ENCODE assay signal across 1 cellular context in the genomic region with DNA sequence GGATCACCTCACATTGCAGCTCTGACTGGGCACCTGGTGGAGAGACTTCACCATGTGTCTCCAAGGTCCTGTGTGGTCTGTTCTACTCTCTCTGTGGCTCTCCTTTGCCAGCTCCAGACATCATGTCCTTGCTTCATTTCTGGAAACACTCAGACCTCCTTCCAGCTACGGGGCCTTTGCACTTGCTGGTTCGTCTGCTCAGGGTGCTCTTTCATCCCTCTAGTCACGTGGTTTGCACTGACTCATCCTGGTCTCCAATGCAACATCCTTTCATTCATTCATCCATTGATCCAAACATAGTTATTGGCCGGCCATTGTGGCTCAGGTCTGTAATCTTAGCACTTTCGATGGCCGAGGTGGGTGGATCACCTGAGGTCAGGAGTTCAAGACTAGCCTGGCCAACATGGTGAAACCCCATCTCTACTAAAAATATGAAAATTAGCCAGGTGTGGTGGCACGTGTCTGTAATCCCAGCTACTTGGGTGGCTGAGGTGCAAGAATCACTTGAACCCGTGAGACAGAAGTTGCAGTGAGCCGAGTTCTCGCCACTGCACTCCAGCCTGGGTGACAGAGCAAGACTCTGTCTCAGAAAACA.
TF ChIP-seq lines count a peak whose summit lies in the region.

No MANE protein-coding gene starts in this region.

TF ChIP-seq in HepG2, 621 proteins besides CTCF, POLR2A, EP300 and RAD21 (continued from another document):
- TF ChIP-seq CERS6 (CRISPR knock-in tag; IDR thresholded peaks at IDR 0.05): no peak
- TF ChIP-seq JUNB (CRISPR knock-in tag; IDR thresholded peaks at IDR 0.05; ENCODE audit: borderline replicate concordance): peak; percentile 30; the same call in 1 of the 2 replicates
- peak; percentile 83 for TF ChIP-seq FOSL2 (CRISPR knock-in tag; IDR thresholded peaks at IDR 0.05)
- TF ChIP-seq HNF1A (IDR thresholded peaks at IDR 0.05; ENCODE audit: low read depth): no peak
- TF ChIP-seq HNF1A (CRISPR knock-in tag; IDR thresholded peaks at IDR 0.05; ENCODE audit: borderline replicate concordance): no peak
